Comparison of ENCODE assay signal across 1 cellular context in genomic region chr14:96039633-96040311, GRCh38.
TF ChIP-seq lines count a peak whose summit lies in the region.

No MANE protein-coding gene starts in this region.

TF ChIP-seq in HepG2, 621 proteins besides CTCF, POLR2A, EP300 and RAD21 (continued from another document and continues in another):
- TF ChIP-seq HNF1A (IDR thresholded peaks at IDR 0.05; ENCODE audit: low read depth) (no peak), HNF1A (CRISPR knock-in tag; IDR thresholded peaks at IDR 0.05; ENCODE audit: borderline replicate concordance) (no peak), ZNF704 (CRISPR knock-in tag; IDR thresholded peaks at IDR 0.05; ENCODE audit: borderline replicate concordance) (no peak), USF2 (IDR thresholded peaks at IDR 0.05; ENCODE audit: low read depth, low read length) (no peak), USF2 (CRISPR knock-in tag; IDR thresholded peaks at IDR 0.05; ENCODE audit: borderline replicate concordance) (no peak), HES4 (CRISPR knock-in tag; IDR thresholded peaks at IDR 0.05; ENCODE audit: borderline replicate concordance) (no peak), ELF3 (CRISPR knock-in tag; IDR thresholded peaks at IDR 0.05) (no peak), ZNF451 (CRISPR knock-in tag; IDR thresholded peaks at IDR 0.05) (peak; percentile 59; the same call in 1 of the 2 replicates), DZIP1 (CRISPR knock-in tag; IDR thresholded peaks at IDR 0.05) (no peak), ATRX (CRISPR knock-in tag; IDR thresholded peaks at IDR 0.05; ENCODE audit: borderline replicate concordance) (no peak), DMTF1 (CRISPR knock-in tag; IDR thresholded peaks at IDR 0.05) (no peak), KLF9 (CRISPR knock-in tag; IDR thresholded peaks at IDR 0.05; ENCODE audit: low read depth) (no peak), XBP1 (CRISPR knock-in tag; IDR thresholded peaks at IDR 0.05) (no peak), ZNF737 (CRISPR knock-in tag; IDR thresholded peaks at IDR 0.05; ENCODE audit: borderline replicate concordance) (no peak), KMT2B (CRISPR knock-in tag; IDR thresholded peaks at IDR 0.05) (no peak), ZNF503 (CRISPR knock-in tag; IDR thresholded peaks at IDR 0.05) (no peak), HOXA7 (CRISPR knock-in tag; IDR thresholded peaks at IDR 0.05) (no peak), AHR (CRISPR knock-in tag; IDR thresholded peaks at IDR 0.05) (no peak), ZNF678 (CRISPR knock-in tag; IDR thresholded peaks at IDR 0.05) (no peak), NCOR1 (IDR thresholded peaks at IDR 0.05; ENCODE audit: borderline replicate concordance, low read length) (no peak), NFYC (CRISPR knock-in tag; IDR thresholded peaks at IDR 0.05) (no peak), CHD4 (IDR thresholded peaks at IDR 0.05; ENCODE audit: borderline replicate concordance, low read length) (no peak), SP140L (CRISPR knock-in tag; IDR thresholded peaks at IDR 0.05; ENCODE audit: borderline replicate concordance) (no peak), EED (CRISPR knock-in tag; IDR thresholded peaks at IDR 0.05) (no peak), GATAD2A (CRISPR knock-in tag; IDR thresholded peaks at IDR 0.05) (no peak), MTF2 (CRISPR knock-in tag; IDR thresholded peaks at IDR 0.05; ENCODE audit: borderline replicate concordance) (no peak), TMF1 (CRISPR knock-in tag; IDR thresholded peaks at IDR 0.05; ENCODE audit: low read depth) (no peak), ZMYM3 (CRISPR knock-in tag; IDR thresholded peaks at IDR 0.05) (no peak)
- TF ChIP-seq, protein P1, sequence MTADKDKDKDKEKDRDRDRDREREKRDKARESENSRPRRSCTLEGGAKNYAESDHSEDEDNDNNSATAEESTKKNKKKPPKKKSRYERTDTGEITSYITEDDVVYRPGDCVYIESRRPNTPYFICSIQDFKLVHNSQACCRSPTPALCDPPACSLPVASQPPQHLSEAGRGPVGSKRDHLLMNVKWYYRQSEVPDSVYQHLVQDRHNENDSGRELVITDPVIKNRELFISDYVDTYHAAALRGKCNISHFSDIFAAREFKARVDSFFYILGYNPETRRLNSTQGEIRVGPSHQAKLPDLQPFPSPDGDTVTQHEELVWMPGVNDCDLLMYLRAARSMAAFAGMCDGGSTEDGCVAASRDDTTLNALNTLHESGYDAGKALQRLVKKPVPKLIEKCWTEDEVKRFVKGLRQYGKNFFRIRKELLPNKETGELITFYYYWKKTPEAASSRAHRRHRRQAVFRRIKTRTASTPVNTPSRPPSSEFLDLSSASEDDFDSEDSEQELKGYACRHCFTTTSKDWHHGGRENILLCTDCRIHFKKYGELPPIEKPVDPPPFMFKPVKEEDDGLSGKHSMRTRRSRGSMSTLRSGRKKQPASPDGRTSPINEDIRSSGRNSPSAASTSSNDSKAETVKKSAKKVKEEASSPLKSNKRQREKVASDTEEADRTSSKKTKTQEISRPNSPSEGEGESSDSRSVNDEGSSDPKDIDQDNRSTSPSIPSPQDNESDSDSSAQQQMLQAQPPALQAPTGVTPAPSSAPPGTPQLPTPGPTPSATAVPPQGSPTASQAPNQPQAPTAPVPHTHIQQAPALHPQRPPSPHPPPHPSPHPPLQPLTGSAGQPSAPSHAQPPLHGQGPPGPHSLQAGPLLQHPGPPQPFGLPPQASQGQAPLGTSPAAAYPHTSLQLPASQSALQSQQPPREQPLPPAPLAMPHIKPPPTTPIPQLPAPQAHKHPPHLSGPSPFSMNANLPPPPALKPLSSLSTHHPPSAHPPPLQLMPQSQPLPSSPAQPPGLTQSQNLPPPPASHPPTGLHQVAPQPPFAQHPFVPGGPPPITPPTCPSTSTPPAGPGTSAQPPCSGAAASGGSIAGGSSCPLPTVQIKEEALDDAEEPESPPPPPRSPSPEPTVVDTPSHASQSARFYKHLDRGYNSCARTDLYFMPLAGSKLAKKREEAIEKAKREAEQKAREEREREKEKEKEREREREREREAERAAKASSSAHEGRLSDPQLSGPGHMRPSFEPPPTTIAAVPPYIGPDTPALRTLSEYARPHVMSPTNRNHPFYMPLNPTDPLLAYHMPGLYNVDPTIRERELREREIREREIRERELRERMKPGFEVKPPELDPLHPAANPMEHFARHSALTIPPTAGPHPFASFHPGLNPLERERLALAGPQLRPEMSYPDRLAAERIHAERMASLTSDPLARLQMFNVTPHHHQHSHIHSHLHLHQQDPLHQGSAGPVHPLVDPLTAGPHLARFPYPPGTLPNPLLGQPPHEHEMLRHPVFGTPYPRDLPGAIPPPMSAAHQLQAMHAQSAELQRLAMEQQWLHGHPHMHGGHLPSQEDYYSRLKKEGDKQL (CRISPR knock-in tag; IDR thresholded peaks at IDR 0.05; ENCODE audit: low read depth): no peak
- TF ChIP-seq, protein P2, sequence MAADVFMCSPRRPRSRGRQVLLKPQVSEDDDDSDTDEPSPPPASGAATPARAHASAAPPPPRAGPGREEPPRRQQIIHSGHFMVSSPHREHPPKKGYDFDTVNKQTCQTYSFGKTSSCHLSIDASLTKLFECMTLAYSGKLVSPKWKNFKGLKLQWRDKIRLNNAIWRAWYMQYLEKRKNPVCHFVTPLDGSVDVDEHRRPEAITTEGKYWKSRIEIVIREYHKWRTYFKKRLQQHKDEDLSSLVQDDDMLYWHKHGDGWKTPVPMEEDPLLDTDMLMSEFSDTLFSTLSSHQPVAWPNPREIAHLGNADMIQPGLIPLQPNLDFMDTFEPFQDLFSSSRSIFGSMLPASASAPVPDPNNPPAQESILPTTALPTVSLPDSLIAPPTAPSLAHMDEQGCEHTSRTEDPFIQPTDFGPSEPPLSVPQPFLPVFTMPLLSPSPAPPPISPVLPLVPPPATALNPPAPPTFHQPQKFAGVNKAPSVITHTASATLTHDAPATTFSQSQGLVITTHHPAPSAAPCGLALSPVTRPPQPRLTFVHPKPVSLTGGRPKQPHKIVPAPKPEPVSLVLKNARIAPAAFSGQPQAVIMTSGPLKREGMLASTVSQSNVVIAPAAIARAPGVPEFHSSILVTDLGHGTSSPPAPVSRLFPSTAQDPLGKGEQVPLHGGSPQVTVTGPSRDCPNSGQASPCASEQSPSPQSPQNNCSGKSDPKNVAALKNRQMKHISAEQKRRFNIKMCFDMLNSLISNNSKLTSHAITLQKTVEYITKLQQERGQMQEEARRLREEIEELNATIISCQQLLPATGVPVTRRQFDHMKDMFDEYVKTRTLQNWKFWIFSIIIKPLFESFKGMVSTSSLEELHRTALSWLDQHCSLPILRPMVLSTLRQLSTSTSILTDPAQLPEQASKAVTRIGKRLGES (CRISPR knock-in tag; IDR thresholded peaks at IDR 0.05; ENCODE audit: borderline replicate concordance): no peak
- TF ChIP-seq, protein P3, sequence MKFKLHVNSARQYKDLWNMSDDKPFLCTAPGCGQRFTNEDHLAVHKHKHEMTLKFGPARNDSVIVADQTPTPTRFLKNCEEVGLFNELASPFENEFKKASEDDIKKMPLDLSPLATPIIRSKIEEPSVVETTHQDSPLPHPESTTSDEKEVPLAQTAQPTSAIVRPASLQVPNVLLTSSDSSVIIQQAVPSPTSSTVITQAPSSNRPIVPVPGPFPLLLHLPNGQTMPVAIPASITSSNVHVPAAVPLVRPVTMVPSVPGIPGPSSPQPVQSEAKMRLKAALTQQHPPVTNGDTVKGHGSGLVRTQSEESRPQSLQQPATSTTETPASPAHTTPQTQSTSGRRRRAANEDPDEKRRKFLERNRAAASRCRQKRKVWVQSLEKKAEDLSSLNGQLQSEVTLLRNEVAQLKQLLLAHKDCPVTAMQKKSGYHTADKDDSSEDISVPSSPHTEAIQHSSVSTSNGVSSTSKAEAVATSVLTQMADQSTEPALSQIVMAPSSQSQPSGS (CRISPR knock-in tag; IDR thresholded peaks at IDR 0.05): no peak
